ENCODE assay signal across 8 cellular contexts in genomic region chr6:33206864-33207568, GRCh38. TPM values are rescaled to one million over a fixed set of nuclear protein-coding genes. Genes with fewer than 3 reads are reported as not detected.
A peak's percentile ranks its signal among the peaks of the same experiment; 100 is the strongest.
DNase-seq lines count a peak whose midpoint lies in the region; ATAC-seq and TF ChIP-seq lines count a peak whose summit lies in the region.

No MANE protein-coding gene starts in this region.

- no peak for TF ChIP-seq CTCF in VCaP (conservative IDR thresholded peaks at IDR 0.05)
- TF ChIP-seq CTCF in left ventricle myocardium inferior (IDR thresholded peaks at IDR 0.05; ENCODE audit: borderline replicate concordance), result no peak

- H3K36me3 ChIP-seq in left ventricle myocardium inferior, result peaks cover 43% of the 10 kb centered on the region

- H3K9me3 ChIP-seq in left ventricle myocardium inferior (replicated peaks), result no peaks in the 10 kb centered on the region

- intact Hi-C loops in left ventricle myocardium inferior (cut with micrococcal nuclease), result no loop called here

- H3K27me3 ChIP-seq in left ventricle myocardium inferior (ENCODE audit: low read depth), result no peaks in the 10 kb centered on the region

- peaks cover 58% of the 10 kb centered on the region for H3K4me1 ChIP-seq in left ventricle myocardium inferior

- H3K4me3 ChIP-seq in left ventricle myocardium inferior (peak overlapping the region; percentile 83), skin epidermis (peak overlapping the region in 6 of 7 experiments; percentile 53 to 90 (median 71))

- ATAC-seq in HG03432 (IDR thresholded peaks at IDR 0.05; ENCODE audit: unreplicated experiment) (no peak), GM18907 (IDR thresholded peaks at IDR 0.05; ENCODE audit: unreplicated experiment) (no peak)

- peak overlapping the region; percentile 99 for H3K27ac ChIP-seq in VCaP
- H3K27ac ChIP-seq in left ventricle myocardium inferior (replicated peaks), result peak overlapping the region; percentile 94
- peak overlapping the region in 17 of 21 experiments; percentile 85 to 99 (median 95) for H3K27ac ChIP-seq in skin epidermis

- DNase-seq in NCI-H2227 (lab: John Stamatoyannopoulos, UW; ENCODE audit: unreplicated experiment) (peak; percentile 63), NCI-H2227 treated with DMSO at 0.1 percent for 48 hours (lab: John Stamatoyannopoulos, UW) (no peak), left ventricle myocardium inferior (no peak), LoVo (ENCODE audit: low spot score) (no peak)

RNA-seq across cellular contexts. Expression of gene RING1, which starts 1.3 kb away (rescaled TPM):
- 28.4 TPM for total RNA-seq in left ventricle myocardium inferior

RNA-seq across cellular contexts. Expression of gene HSD17B8, which starts 2.6 kb away (rescaled TPM):
- 18.2 TPM for total RNA-seq in left ventricle myocardium inferior

RNA-seq across cellular contexts. Expression of gene SLC39A7, which starts 6.3 kb away (rescaled TPM):
- total RNA-seq in left ventricle myocardium inferior, result 50.5 TPM

RNA-seq across cellular contexts. Expression of gene RXRB, which starts 6.6 kb away (rescaled TPM):
- total RNA-seq in left ventricle myocardium inferior, result 40.3 TPM

RNA-seq across cellular contexts. Expression of gene COL11A2, which starts 14.7 kb away (rescaled TPM):
- 1.3 TPM for total RNA-seq in left ventricle myocardium inferior
